8 cellular contexts compared by ENCODE assay signal in the genomic region with DNA sequence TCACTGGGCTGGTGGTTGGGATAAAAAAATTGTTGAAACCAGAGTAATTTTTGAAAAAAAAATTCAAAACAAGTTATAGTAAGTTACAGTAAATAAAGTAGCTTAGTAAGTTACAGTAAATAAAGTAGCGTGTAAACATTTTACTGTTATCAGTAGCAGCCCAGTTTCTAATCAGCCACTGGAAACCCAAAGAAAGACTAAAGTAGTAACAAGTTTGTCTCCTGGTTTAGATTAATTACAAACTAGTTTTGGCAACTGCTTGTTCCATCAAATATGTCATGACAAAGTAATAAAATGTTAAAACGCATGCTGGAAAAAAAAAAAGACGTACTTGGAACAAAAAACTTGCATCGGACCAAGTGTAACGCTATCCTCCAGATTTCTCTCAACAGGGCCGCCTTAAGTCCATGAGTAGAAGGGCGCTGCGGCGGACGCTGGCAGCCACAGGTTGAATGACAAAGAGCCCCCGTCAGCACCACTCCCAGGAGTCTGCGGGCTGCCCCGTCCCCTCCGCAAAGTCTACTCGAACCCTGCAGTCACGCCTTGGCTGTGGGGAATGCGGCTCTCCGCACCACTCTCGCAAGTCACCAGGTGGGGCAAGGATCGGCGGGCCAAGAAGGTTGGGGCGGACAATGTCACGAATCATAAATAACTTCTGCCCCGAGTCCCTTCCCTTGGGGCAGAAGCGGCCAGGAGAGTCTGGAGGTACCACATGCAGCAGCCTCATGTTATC. TPM values are rescaled to one million over a fixed set of nuclear protein-coding genes. Genes with fewer than 3 reads are reported as not detected.
A peak's percentile ranks its signal among the peaks of the same experiment; 100 is the strongest.
DNase-seq lines count a peak whose midpoint lies in the region; ATAC-seq and TF ChIP-seq lines count a peak whose summit lies in the region.

No MANE protein-coding gene starts in this region.

- intact Hi-C loops in cardiac septum (cut with DNase I), result loop anchor here (2.0 to 5.0 kb wide), 3 partner anchors 74 to 238 kb away; a partner anchor contains a TSS
- intact Hi-C loops in posterior cingulate gyrus (cut with DNase I), result loop anchor here (1.0 to 10.0 kb wide), 3 partner anchors 74 to 238 kb away; no protein-coding TSS in a partner anchor
- intact Hi-C loops in uterus (cut with DNase I; ENCODE audit: low total_unique reads), result loop anchor here (5.0 kb wide), 1 partner anchor 238 kb away; a partner anchor contains a TSS

- H3K4me1 ChIP-seq in uterus, result no peaks in the 10 kb centered on the region

- H3K9me3 ChIP-seq in SK-N-MC (ENCODE audit: low read depth, low read length), result no peaks in the 10 kb centered on the region
- no peaks in the 10 kb centered on the region for H3K9me3 ChIP-seq in uterus

- H3K36me3 Mint-ChIP-seq in activated naive CD4-positive, alpha-beta T cell treated with anti-CD3 and anti-CD28 coated beads, Interleukin-2, amount 50 U/mL, for 72 hours, result peaks cover 39 to 45% of the 10 kb centered on the region in 2 donors

- peaks cover 24% of the 10 kb centered on the region for H3K36me3 ChIP-seq in SK-N-MC (ENCODE audit: insufficient read depth, low read length)
- H3K36me3 ChIP-seq in uterus, result no peaks in the 10 kb centered on the region

- no peak for TF ChIP-seq CTCF in uterus (IDR thresholded peaks at IDR 0.05)

- peak overlapping the region; percentile 99 for H3K4me3 ChIP-seq in SK-N-MC
- peak overlapping the region; percentile 85 to 89 for H3K4me3 ChIP-seq in uterus

- peak overlapping the region; percentile 39; the same call in 1 of the 2 replicates for H3K27ac ChIP-seq in SK-N-MC
- H3K27ac ChIP-seq in uterus, result peak overlapping the region; percentile 93 to 96

- H3K27ac Mint-ChIP-seq in activated naive CD4-positive, alpha-beta T cell treated with anti-CD3 and anti-CD28 coated beads, Interleukin-2, amount 50 U/mL, for 72 hours, result peak overlapping the region; percentile 90 to 95

- peak overlapping the region; percentile 96 for H3K9ac ChIP-seq in SK-N-MC (ENCODE audit: insufficient read length)

- TF ChIP-seq EP300 in Ishikawa (IDR thresholded peaks at IDR 0.05; ENCODE audit: borderline replicate concordance), result 0 out of 2 replicates have a peak, but pooled peaks have one; percentile 6

- peak; percentile 67 for DNase-seq in DMS79 treated with DMSO at 0.1 percent for 48 hours (lab: John Stamatoyannopoulos, UW)
- no peak for DNase-seq in SK-N-MC (ENCODE audit: low read depth, low spot score)
- peak; percentile 58 to 84 for DNase-seq in activated naive CD4-positive, alpha-beta T cell treated with anti-CD3 and anti-CD28 coated beads, Interleukin-2, amount 50 U/mL, for 72 hours (ENCODE audit: low spot score in 2 of 2)
- peak; percentile 80 for DNase-seq in cardiac septum (ENCODE audit: low spot score)
- peak; percentile 15 to 87 (median 40) for DNase-seq in posterior cingulate gyrus
- peak; percentile 47 for DNase-seq in uterus

- peaks cover 0 to 4% of the 10 kb centered on the region in 2 donors for H3K9me3 Mint-ChIP-seq in activated naive CD4-positive, alpha-beta T cell treated with anti-CD3 and anti-CD28 coated beads, Interleukin-2, amount 50 U/mL, for 72 hours

- TF ChIP-seq POLR2A in uterus (IDR thresholded peaks at IDR 0.05), result no peak

- H3K27me3 ChIP-seq in uterus, result no peaks in the 10 kb centered on the region

- ATAC-seq in GM21576 (IDR thresholded peaks at IDR 0.05; ENCODE audit: unreplicated experiment), result peak; percentile 24
- ATAC-seq in activated naive CD4-positive, alpha-beta T cell treated with anti-CD3 and anti-CD28 coated beads, Interleukin-2, amount 50 U/mL, for 72 hours, result peak; percentile 35 to 70

- no peak for TF ChIP-seq RAD21 in Ishikawa (IDR thresholded peaks at IDR 0.05; ENCODE audit: low read depth)

TF ChIP-seq in Ishikawa, 13 proteins besides CTCF, POLR2A, EP300 and RAD21:
- 0 out of 2 replicates have a peak, but pooled peaks have one; percentile 46 for TF ChIP-seq ZBTB7A (IDR thresholded peaks at IDR 0.05; ENCODE audit: low read depth)
- TF ChIP-seq TCF12 (IDR thresholded peaks at IDR 0.05; ENCODE audit: low read depth), result 0 out of 2 replicates have a peak, but pooled peaks have one; percentile 15
- TF ChIP-seq NFIC (IDR thresholded peaks at IDR 0.05), result peak; percentile 7; the same call in 1 of the 2 replicates
- TF ChIP-seq TEAD4 (IDR thresholded peaks at IDR 0.05), result peak; percentile 52
- TF ChIP-seq, protein P1, sequence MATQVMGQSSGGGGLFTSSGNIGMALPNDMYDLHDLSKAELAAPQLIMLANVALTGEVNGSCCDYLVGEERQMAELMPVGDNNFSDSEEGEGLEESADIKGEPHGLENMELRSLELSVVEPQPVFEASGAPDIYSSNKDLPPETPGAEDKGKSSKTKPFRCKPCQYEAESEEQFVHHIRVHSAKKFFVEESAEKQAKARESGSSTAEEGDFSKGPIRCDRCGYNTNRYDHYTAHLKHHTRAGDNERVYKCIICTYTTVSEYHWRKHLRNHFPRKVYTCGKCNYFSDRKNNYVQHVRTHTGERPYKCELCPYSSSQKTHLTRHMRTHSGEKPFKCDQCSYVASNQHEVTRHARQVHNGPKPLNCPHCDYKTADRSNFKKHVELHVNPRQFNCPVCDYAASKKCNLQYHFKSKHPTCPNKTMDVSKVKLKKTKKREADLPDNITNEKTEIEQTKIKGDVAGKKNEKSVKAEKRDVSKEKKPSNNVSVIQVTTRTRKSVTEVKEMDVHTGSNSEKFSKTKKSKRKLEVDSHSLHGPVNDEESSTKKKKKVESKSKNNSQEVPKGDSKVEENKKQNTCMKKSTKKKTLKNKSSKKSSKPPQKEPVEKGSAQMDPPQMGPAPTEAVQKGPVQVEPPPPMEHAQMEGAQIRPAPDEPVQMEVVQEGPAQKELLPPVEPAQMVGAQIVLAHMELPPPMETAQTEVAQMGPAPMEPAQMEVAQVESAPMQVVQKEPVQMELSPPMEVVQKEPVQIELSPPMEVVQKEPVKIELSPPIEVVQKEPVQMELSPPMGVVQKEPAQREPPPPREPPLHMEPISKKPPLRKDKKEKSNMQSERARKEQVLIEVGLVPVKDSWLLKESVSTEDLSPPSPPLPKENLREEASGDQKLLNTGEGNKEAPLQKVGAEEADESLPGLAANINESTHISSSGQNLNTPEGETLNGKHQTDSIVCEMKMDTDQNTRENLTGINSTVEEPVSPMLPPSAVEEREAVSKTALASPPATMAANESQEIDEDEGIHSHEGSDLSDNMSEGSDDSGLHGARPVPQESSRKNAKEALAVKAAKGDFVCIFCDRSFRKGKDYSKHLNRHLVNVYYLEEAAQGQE (IDR thresholded peaks at IDR 0.05; ENCODE audit: low read depth), result no peak
- TF ChIP-seq, protein P2, sequence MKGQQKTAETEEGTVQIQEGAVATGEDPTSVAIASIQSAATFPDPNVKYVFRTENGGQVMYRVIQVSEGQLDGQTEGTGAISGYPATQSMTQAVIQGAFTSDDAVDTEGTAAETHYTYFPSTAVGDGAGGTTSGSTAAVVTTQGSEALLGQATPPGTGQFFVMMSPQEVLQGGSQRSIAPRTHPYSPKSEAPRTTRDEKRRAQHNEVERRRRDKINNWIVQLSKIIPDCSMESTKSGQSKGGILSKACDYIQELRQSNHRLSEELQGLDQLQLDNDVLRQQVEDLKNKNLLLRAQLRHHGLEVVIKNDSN (IDR thresholded peaks at IDR 0.05), result no peak
- no peak for TF ChIP-seq CEBPB (IDR thresholded peaks at IDR 0.05)
- TF ChIP-seq FOXM1 (IDR thresholded peaks at IDR 0.05; ENCODE audit: borderline replicate concordance, low read depth), result 0 out of 2 replicates have a peak, but pooled peaks have one; percentile 6
- TF ChIP-seq TAF1 (IDR thresholded peaks at IDR 0.05; ENCODE audit: low read depth), result peak; percentile 44; the same call in 1 of the 2 replicates
- TF ChIP-seq, protein P3, sequence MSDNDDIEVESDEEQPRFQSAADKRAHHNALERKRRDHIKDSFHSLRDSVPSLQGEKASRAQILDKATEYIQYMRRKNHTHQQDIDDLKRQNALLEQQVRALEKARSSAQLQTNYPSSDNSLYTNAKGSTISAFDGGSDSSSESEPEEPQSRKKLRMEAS (IDR thresholded peaks at IDR 0.05), result no peak
- TF ChIP-seq CREB1 (IDR thresholded peaks at IDR 0.05; ENCODE audit: low read depth), result no peak
- TF ChIP-seq YY1 (IDR thresholded peaks at IDR 0.05; ENCODE audit: low read depth), result peak; percentile 22; the same call in 1 of the 2 replicates
- no peak for TF ChIP-seq EGR1 (IDR thresholded peaks at IDR 0.05)

RNA-seq across cellular contexts. Expression of a gene that starts 0.9 kb away (rescaled TPM):
- total RNA-seq in activated naive CD4-positive, alpha-beta T cell treated with anti-CD3 and anti-CD28 coated beads, Interleukin-2, amount 50 U/mL, for 72 hours, result 10 to 100 TPM; 28.0 to 51.5 TPM
- total RNA-seq in cardiac septum (119 TPM), uterus (10 to 100 TPM; 12.6 to 76.3 (median 39.5) TPM)
